Comparison of ENCODE assay signal across 15 cellular contexts in genomic region chr1:173405758-173406344, GRCh38.
DNase-seq lines count a peak whose midpoint lies in the region; ATAC-seq, FAIRE-seq and TF ChIP-seq lines count a peak whose summit lies in the region.
"Had no signal": no experiment of that assay in that cellular context is flagged by ENCODE, and none has a peak within 500 bp of the region (broad histone marks: within the 10 kb centered on the region; RNA-seq: fewer than 3 reads in every experiment).

No MANE protein-coding gene starts in this region.

- CTCF ChIA-PET in IMR-90 (lab: Yijun Ruan, JAX): no interaction called here
- CTCF ChIA-PET in K562 (lab: Yijun Ruan, JAX; ENCODE audit: low intra/inter-chr PET ratio): no interaction called here

- H4K20me1 ChIP-seq in IMR-90 (ENCODE audit: insufficient read depth, low read length) (no peaks in the 10 kb centered on the region), K562 (replicated peaks; ENCODE audit: control insufficient read depth, insufficient read depth, low read length) (no peaks in the 10 kb centered on the region)

- H3K18ac ChIP-seq in IMR-90 (ENCODE audit: low read depth, low read length): no peak overlapping the region
- H3K18ac ChIP-seq in mesenchymal stem cell (ENCODE audit: low read depth in 1 of 2, low read length in 2 of 2): no peak overlapping the region

- H3K36me3 ChIP-seq in IMR-90 (ENCODE audit: control insufficient read depth, insufficient read depth, low read length): no peaks in the 10 kb centered on the region
- peaks cover 3% of the 10 kb centered on the region; the same call in 1 of the 3 replicates for H3K36me3 ChIP-seq in K562 (ENCODE audit: control insufficient read depth, insufficient read depth, low read length)
- H3K36me3 ChIP-seq in mesenchymal stem cell (ENCODE audit: control insufficient read depth in 1 of 2, insufficient read depth in 2 of 2, low read depth in 1 of 2, low read length in 2 of 2): peaks cover 2 to 8% of the 10 kb centered on the region in 2 experiments
- H3K36me3 ChIP-seq in effector memory CD4-positive, alpha-beta T cell (ENCODE audit: control insufficient read depth, insufficient read depth, low read length): no peaks in the 10 kb centered on the region
- H3K36me3 ChIP-seq: sigmoid colon, thyroid gland had no signal

- H2BK5ac ChIP-seq in IMR-90 (ENCODE audit: low read depth, low read length, poor library complexity, severe bottlenecking) (no peak overlapping the region), mesenchymal stem cell (ENCODE audit: low read depth, low read length, poor library complexity, severe bottlenecking) (no peak overlapping the region)

- no peaks in the 10 kb centered on the region for H3K79me2 ChIP-seq in K562 (ENCODE audit: control insufficient read depth, insufficient read depth, low read length)

- no peaks in the 10 kb centered on the region for H3K9me3 Mint-ChIP-seq in activated CD4-positive, alpha-beta T cell treated with anti-CD3 and anti-CD28 coated beads, Interleukin-2, amount 10 ng/mL, durations not matched to agents 24 days and 14 days
- H3K9me3 Mint-ChIP-seq: activated T-cell treated with anti-CD3 and anti-CD28 coated beads, Interleukin-2, amount 50 U/mL, for 72 hours had no signal

- no peak for TF ChIP-seq RAD21 in IMR-90 (IDR thresholded peaks at IDR 0.05; ENCODE audit: low read length)
- TF ChIP-seq RAD21 in K562 (CRISPR knock-in tag; conservative IDR thresholded peaks at IDR 0.05 in 1 of 2, IDR thresholded peaks at IDR 0.05 in 1 of 2): no peak

- peaks cover 8% of the 10 kb centered on the region for H3K4me1 ChIP-seq in IMR-90 (ENCODE audit: control insufficient read depth, insufficient read depth, low read length)
- no peaks in the 10 kb centered on the region; a peak in 2 of 5 replicates for H3K4me1 ChIP-seq in K562 (replicated peaks in 1 of 2; ENCODE audit: control insufficient read depth in 2 of 2, insufficient read depth in 2 of 2, low read length in 2 of 2)
- H3K4me1 ChIP-seq in mesenchymal stem cell (ENCODE audit: control insufficient read depth, insufficient read depth, low read depth, low read length): peaks cover 5% of the 10 kb centered on the region
- peaks cover 9% of the 10 kb centered on the region for H3K4me1 ChIP-seq in effector memory CD4-positive, alpha-beta T cell (ENCODE audit: control insufficient read depth, insufficient read depth, low read length, poor library complexity, severe bottlenecking)
- H3K4me1 ChIP-seq: thyroid gland had no signal

- no peaks in the 10 kb centered on the region for H3K79me1 ChIP-seq in IMR-90 (ENCODE audit: low read depth in 1 of 2, low read length in 2 of 2)
- H3K79me1 ChIP-seq in mesenchymal stem cell (replicated peaks; ENCODE audit: low read length, poor library complexity, severe bottlenecking): no peaks in the 10 kb centered on the region

- no peak for TF ChIP-seq EP300 in K562 (IDR thresholded peaks at IDR 0.05; ENCODE audit: low read length)

- BruUV-seq in IMR-90 (replicated peaks; lab: Mats Ljungman, UMichigan) (no TSS peak), K562 (replicated peaks; lab: Mats Ljungman, UMichigan) (no TSS peak)

- TF ChIP-seq CTCF in IMR-90 (conservative IDR thresholded peaks at IDR 0.05; ENCODE audit: low read depth, low read length) (no peak), K562 (IDR thresholded peaks at IDR 0.05 in 2 of 3, conservative IDR thresholded peaks at IDR 0.05 in 1 of 3; ENCODE audit: insufficient read depth in 2 of 3, low read depth in 1 of 3, low read length in 3 of 3) (no peak)

- intact Hi-C loops in IMR-90 (cut with micrococcal nuclease) (loop anchor here (5.0 to 10.0 kb wide), 3 partner anchors 109 to 501 kb away; no protein-coding TSS in a partner anchor), K562 (cut with micrococcal nuclease) (loop anchor here (5.0 kb wide), 1 partner anchor 139 kb away; no protein-coding TSS in a partner anchor)
- intact Hi-C loops in activated CD4-positive, alpha-beta T cell treated with anti-CD3 and anti-CD28 coated beads, Interleukin-2, amount 10 ng/mL, durations not matched to agents 24 days and 14 days (cut with micrococcal nuclease): loop anchor here (5.0 to 10.0 kb wide), 3 partner anchors 109 to 571 kb away; no protein-coding TSS in a partner anchor

- in situ Hi-C loops in IMR-90 (cut with MboI; ENCODE audit: low sequenced_read_pairs) (no loop called here), K562 (cut with MboI) (no loop called here)

- no peak overlapping the region for H2AK9ac ChIP-seq in IMR-90 (replicated peaks; ENCODE audit: low read depth, low read length, poor library complexity)

- H3K23ac ChIP-seq in IMR-90 (ENCODE audit: low read depth, low read length) (no peak overlapping the region), mesenchymal stem cell (ENCODE audit: low read length in 2 of 2) (no peak overlapping the region)

- H3K9me1 ChIP-seq in IMR-90 (ENCODE audit: insufficient read depth, low read length): peaks cover 7% of the 10 kb centered on the region
- no peaks in the 10 kb centered on the region for H3K9me1 ChIP-seq in K562 (ENCODE audit: control insufficient read depth, insufficient read depth, low read length)

- H3K14ac ChIP-seq in IMR-90 (replicated peaks; ENCODE audit: low read depth, low read length): no peak overlapping the region
- no peak overlapping the region for H3K14ac ChIP-seq in mesenchymal stem cell (ENCODE audit: low read length in 2 of 2)

- H2AK5ac ChIP-seq in IMR-90 (ENCODE audit: low read depth, low read length): no peak overlapping the region
- H2AK5ac ChIP-seq in mesenchymal stem cell (ENCODE audit: low read length, severe bottlenecking): no peak overlapping the region

- POLR2A ChIA-PET in IMR-90 (lab: Charles Lee; ENCODE audit: unreplicated experiment): no interaction called here
- POLR2A ChIA-PET in K562 (lab: Yijun Ruan, JAX): interaction anchor here (0.8 to 1.0 kb wide), 3 partner anchors 13 to 421 kb away, joined by 3 read pairs; no protein-coding TSS in a partner anchor

- H3K56ac ChIP-seq in IMR-90 (ENCODE audit: extremely low read depth, insufficient read depth, low read length): no peak overlapping the region

- no peak overlapping the region for H3K4me3 Mint-ChIP-seq in activated CD4-positive, alpha-beta T cell treated with anti-CD3 and anti-CD28 coated beads, Interleukin-2, amount 10 ng/mL, durations not matched to agents 24 days and 14 days

- H3K4ac ChIP-seq in IMR-90 (ENCODE audit: low read depth, low read length): no peak overlapping the region
- H3K4ac ChIP-seq in mesenchymal stem cell (ENCODE audit: low read depth in 1 of 2, low read length in 2 of 2): no peak overlapping the region

- no peaks in the 10 kb centered on the region for H3K27me3 Mint-ChIP-seq in activated CD4-positive, alpha-beta T cell treated with anti-CD3 and anti-CD28 coated beads, Interleukin-2, amount 10 ng/mL, durations not matched to agents 24 days and 14 days

- DNase-seq in EH (ENCODE audit: low read depth): peak; percentile 78
- peak; percentile 83 for DNase-seq in IMR-90
- no peak for DNase-seq in K562 (ENCODE audit: extremely low read depth in 1 of 4, low spot score in 3 of 4)
- DNase-seq in mesenchymal stem cell: peak; percentile 56
- no peak for DNase-seq in effector memory CD4-positive, alpha-beta T cell
- no peak for DNase-seq in activated CD4-positive, alpha-beta T cell treated with anti-CD3 and anti-CD28 coated beads, Interleukin-2, amount 10 ng/mL, durations not matched to agents 24 days and 14 days
- DNase-seq in activated T-cell treated with anti-CD3 and anti-CD28 coated beads, Interleukin-2, amount 50 U/mL, for 1 hour: no peak
- DNase-seq: caudate nucleus, Kasumi-1, kidney, sigmoid colon, thyroid gland had no signal

- TF ChIP-seq POLR2A in IMR-90 (IDR thresholded peaks at IDR 0.05; ENCODE audit: low read depth, low read length): no peak
- no peak for TF ChIP-seq POLR2A in K562 (conservative IDR thresholded peaks at IDR 0.05)

- no peaks in the 10 kb centered on the region for H3K36me3 Mint-ChIP-seq in activated CD4-positive, alpha-beta T cell treated with anti-CD3 and anti-CD28 coated beads, Interleukin-2, amount 10 ng/mL, durations not matched to agents 24 days and 14 days (ENCODE audit: low read depth)

- H4K8ac ChIP-seq in IMR-90 (ENCODE audit: low read depth in 2 of 2, low read length in 2 of 2) (no peak overlapping the region), mesenchymal stem cell (ENCODE audit: low read length) (no peak overlapping the region)

- H4K5ac ChIP-seq in IMR-90 (ENCODE audit: low read depth, low read length): no peak overlapping the region

- H4K91ac ChIP-seq in IMR-90 (ENCODE audit: insufficient read depth, low read depth, low read length) (no peak overlapping the region), mesenchymal stem cell (ENCODE audit: low read length) (no peak overlapping the region)

- H3K9me3 ChIP-seq in IMR-90 (ENCODE audit: control insufficient read depth, insufficient read depth, low read length): no peaks in the 10 kb centered on the region
- no peaks in the 10 kb centered on the region for H3K9me3 ChIP-seq in K562 (replicated peaks; ENCODE audit: control insufficient read depth, insufficient read depth, low read depth, low read length)
- no peaks in the 10 kb centered on the region for H3K9me3 ChIP-seq in mesenchymal stem cell (ENCODE audit: control insufficient read depth, low read length)
- H3K9me3 ChIP-seq in effector memory CD4-positive, alpha-beta T cell (ENCODE audit: control insufficient read depth, low read length): no peaks in the 10 kb centered on the region
- H3K9me3 ChIP-seq: sigmoid colon, thyroid gland had no signal

- no CpG with 5 or more reads among the region's 3 CpGs for WGBS in IMR-90 (ENCODE audit: extremely low coverage in 2 of 2, insufficient read length in 1 of 2), 2 experiments
- 35% methylated on average over 3 of the region's 3 CpGs for WGBS in K562 (ENCODE audit: insufficient coverage, low coverage, missing lambda C conversion rate)
- 41% methylated on average over 3 of the region's 3 CpGs for WGBS in mesenchymal stem cell

- H2BK120ac ChIP-seq in IMR-90 (ENCODE audit: low read depth, low read length) (no peak overlapping the region), mesenchymal stem cell (ENCODE audit: low read depth, low read length) (no peak overlapping the region)

- H2BK15ac ChIP-seq in IMR-90 (ENCODE audit: low read depth, low read length): no peak overlapping the region
- no peak overlapping the region for H2BK15ac ChIP-seq in mesenchymal stem cell (ENCODE audit: low read depth, poor library complexity, severe bottlenecking)

- H3K4me2 ChIP-seq in IMR-90 (ENCODE audit: low read depth, low read length) (no peak overlapping the region), K562 (ENCODE audit: insufficient read depth, low read length) (no peak overlapping the region), mesenchymal stem cell (ENCODE audit: low read length, poor library complexity, severe bottlenecking) (no peak overlapping the region)

- H3K27ac ChIP-seq in IMR-90 (ENCODE audit: insufficient read depth, low read length) (no peak overlapping the region), K562 (ENCODE audit: extremely low read depth, low read depth, low read length) (no peak overlapping the region), mesenchymal stem cell (ENCODE audit: low read length, poor library complexity, severe bottlenecking) (no peak overlapping the region)
- no peak overlapping the region for H3K27ac ChIP-seq in effector memory CD4-positive, alpha-beta T cell (ENCODE audit: insufficient read depth, low read length, poor library complexity, severe bottlenecking)
- H3K27ac ChIP-seq: sigmoid colon, thyroid gland, VCaP had no signal

- peaks cover 12% of the 10 kb centered on the region for H3K4me1 Mint-ChIP-seq in activated CD4-positive, alpha-beta T cell treated with anti-CD3 and anti-CD28 coated beads, Interleukin-2, amount 10 ng/mL, durations not matched to agents 24 days and 14 days

- H3K4me3 ChIP-seq in IMR-90 (ENCODE audit: insufficient read depth, low read depth, low read length) (no peak overlapping the region), K562 (no peak overlapping the region), mesenchymal stem cell (ENCODE audit: insufficient read depth in 1 of 2, low read depth in 1 of 2, low read length in 2 of 2) (no peak overlapping the region)
- H3K4me3 ChIP-seq in effector memory CD4-positive, alpha-beta T cell (ENCODE audit: insufficient read depth, low read depth, low read length, poor library complexity, severe bottlenecking): no peak overlapping the region
- H3K4me3 ChIP-seq: thyroid gland had no signal

- dilution Hi-C loops in IMR-90 (cut with HindIII; ENCODE audit: low sequenced_read_pairs, unreplicated experiment): no loop called here

- no peak overlapping the region for H2AFZ ChIP-seq in IMR-90 (replicated peaks; ENCODE audit: low read length, poor library complexity)
- no peak overlapping the region for H2AFZ ChIP-seq in K562 (ENCODE audit: low read depth, low read length)
- H2AFZ ChIP-seq in mesenchymal stem cell (ENCODE audit: low read depth, low read length): no peak overlapping the region

- no peak overlapping the region for H3K9ac ChIP-seq in IMR-90 (ENCODE audit: low read depth, low read length)
- no peak overlapping the region for H3K9ac ChIP-seq in K562 (ENCODE audit: insufficient read depth in 1 of 2, low read depth in 2 of 2, low read length in 2 of 2)
- no peak overlapping the region for H3K9ac ChIP-seq in mesenchymal stem cell (ENCODE audit: low read length)

- FAIRE-seq in K562 (lab: Jason Lieb, UNC): no peak
- FAIRE-seq: kidney had no signal

- no peak overlapping the region for H2BK20ac ChIP-seq in IMR-90 (ENCODE audit: low read depth, low read length)

- H2BK12ac ChIP-seq in mesenchymal stem cell (ENCODE audit: low read length in 2 of 2): peak overlapping the region in 1 of 2 experiments; percentile 63

- ATAC-seq in IMR-90 (ENCODE audit: low read depth) (peak; percentile 80), K562 (no peak), GM21390 (IDR thresholded peaks at IDR 0.05; ENCODE audit: unreplicated experiment) (no peak)
- ATAC-seq: activated T-cell treated with anti-CD3 and anti-CD28 coated beads, Interleukin-2, amount 50 U/mL, for 72 hours had no signal

- no peak overlapping the region for H3K27ac Mint-ChIP-seq in activated CD4-positive, alpha-beta T cell treated with anti-CD3 and anti-CD28 coated beads, Interleukin-2, amount 10 ng/mL, durations not matched to agents 24 days and 14 days
- H3K27ac Mint-ChIP-seq: activated T-cell treated with anti-CD3 and anti-CD28 coated beads, Interleukin-2, amount 50 U/mL, for 72 hours had no signal

- H3K27me3 ChIP-seq in IMR-90 (ENCODE audit: control insufficient read depth, insufficient read depth, low read length) (no peaks in the 10 kb centered on the region), K562 (ENCODE audit: control insufficient read depth in 2 of 2, insufficient read depth in 2 of 2, low read length in 2 of 2) (no peaks in the 10 kb centered on the region), mesenchymal stem cell (ENCODE audit: control insufficient read depth in 1 of 2, insufficient read depth in 1 of 2, low read length in 2 of 2) (no peaks in the 10 kb centered on the region)
- H3K27me3 ChIP-seq in effector memory CD4-positive, alpha-beta T cell (replicated peaks; ENCODE audit: control insufficient read depth, insufficient read depth, low read length, poor library complexity, severe bottlenecking): no peaks in the 10 kb centered on the region
- H3K27me3 ChIP-seq: sigmoid colon, thyroid gland had no signal

Comparison
In these comparisons a context has a peak if more than half of its experiments do, and no peak if none do; other contexts are left out.
1. DNase-seq: peak in EH (single experiment), IMR-90 (single experiment) and mesenchymal stem cell (single experiment); none in K562 (0 of 4), effector memory CD4-positive, alpha-beta T cell (0 of 3), activated CD4-positive, alpha-beta T cell treated with anti-CD3 and anti-CD28 coated beads, Interleukin-2, amount 10 ng/mL, durations not matched to agents 24 days and 14 days (single experiment) and activated T-cell treated with anti-CD3 and anti-CD28 coated beads, Interleukin-2, amount 50 U/mL, for 1 hour (single experiment).